In the genomic region with DNA sequence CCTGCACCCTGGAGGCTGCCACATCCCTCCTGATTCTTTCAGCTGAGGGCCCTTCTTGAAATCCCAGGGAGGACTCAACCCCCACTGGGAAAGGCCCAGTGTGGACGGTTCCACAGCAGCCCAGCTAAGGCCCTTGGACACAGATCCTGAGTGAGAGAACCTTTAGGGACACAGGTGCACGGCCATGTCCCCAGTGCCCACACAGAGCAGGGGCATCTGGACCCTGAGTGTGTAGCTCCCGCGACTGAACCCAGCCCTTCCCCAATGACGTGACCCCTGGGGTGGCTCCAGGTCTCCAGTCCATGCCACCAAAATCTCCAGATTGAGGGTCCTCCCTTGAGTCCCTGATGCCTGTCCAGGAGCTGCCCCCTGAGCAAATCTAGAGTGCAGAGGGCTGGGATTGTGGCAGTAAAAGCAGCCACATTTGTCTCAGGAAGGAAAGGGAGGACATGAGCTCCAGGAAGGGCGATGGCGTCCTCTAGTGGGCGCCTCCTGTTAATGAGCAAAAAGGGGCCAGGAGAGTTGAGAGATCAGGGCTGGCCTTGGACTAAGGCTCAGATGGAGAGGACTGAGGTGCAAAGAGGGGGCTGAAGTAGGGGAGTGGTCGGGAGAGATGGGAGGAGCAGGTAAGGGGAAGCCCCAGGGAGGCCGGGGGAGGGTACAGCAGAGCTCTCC, we compare ENCODE assay signal across 12 cellular contexts. TPM values are rescaled to one million over a fixed set of nuclear protein-coding genes. Genes with fewer than 3 reads are reported as not detected.
DNase-seq lines count a peak whose midpoint lies in the region; ATAC-seq and TF ChIP-seq lines count a peak whose summit lies in the region.
"Had no signal": no experiment of that assay in that cellular context is flagged by ENCODE, and none has a peak within 500 bp of the region (broad histone marks: within the 10 kb centered on the region; RNA-seq: fewer than 3 reads in every experiment).

No MANE protein-coding gene starts in this region.

- TF ChIP-seq CTCF in colonic mucosa (IDR thresholded peaks at IDR 0.05) = peak; percentile 58
- TF ChIP-seq CTCF in glutamatergic neuron (IDR thresholded peaks at IDR 0.05; ENCODE audit: partially characterized antibody, unreplicated experiment) = no peak

- H3K36me3 ChIP-seq in colonic mucosa = no peaks in the 10 kb centered on the region
- H3K36me3 ChIP-seq: thoracic aorta had no signal

- peak; percentile 17 to 25 for DNase-seq in stimulated activated CD4-positive, alpha-beta T cell treated with anti-CD3 and anti-CD28 coated beads, Interleukin-2, amount 100 ng/mL, for 24 hours
- no peak for DNase-seq in stimulated activated CD4-positive, alpha-beta T cell treated with anti-CD3 and anti-CD28 coated beads, Interleukin-2, amount 100 ng/mL, for 48 hours
- DNase-seq in NAMALWA (ENCODE audit: low spot score) (peak; percentile 50), colonic mucosa (peak; percentile 65), caudate nucleus (lab: John Stamatoyannopoulos, UW) (no peak), glutamatergic neuron (no peak)
- DNase-seq: activated CD4-positive, alpha-beta T cell treated with anti-CD3 and anti-CD28 coated beads for 4 hours; NCI-H1048 had no signal

- H3K27ac ChIP-seq in colonic mucosa (no peak overlapping the region), caudate nucleus (ENCODE audit: low read depth, low read length) (no peak overlapping the region)
- H3K27ac ChIP-seq: thoracic aorta had no signal

- no peaks in the 10 kb centered on the region for H3K9me3 Mint-ChIP-seq in glutamatergic neuron (ENCODE audit: unreplicated experiment)

- H3K4me3 ChIP-seq in colonic mucosa = no peak overlapping the region
- H3K4me3 ChIP-seq: thoracic aorta had no signal

- H3K27me3 ChIP-seq in colonic mucosa = no peaks in the 10 kb centered on the region

- peaks cover 7% of the 10 kb centered on the region for H3K4me1 ChIP-seq in colonic mucosa

- peaks cover 11% of the 10 kb centered on the region for H3K27me3 Mint-ChIP-seq in glutamatergic neuron (ENCODE audit: unreplicated experiment)

- H3K4me3 Mint-ChIP-seq in glutamatergic neuron (ENCODE audit: unreplicated experiment) = no peak overlapping the region

- H3K4me1 Mint-ChIP-seq in glutamatergic neuron (ENCODE audit: low read depth, unreplicated experiment) = no peaks in the 10 kb centered on the region

- intact Hi-C loops in colonic mucosa (cut with DNase I) = no loop called here

- H3K27ac Mint-ChIP-seq in glutamatergic neuron (ENCODE audit: unreplicated experiment) = no peak overlapping the region

- ATAC-seq in GM19023 (IDR thresholded peaks at IDR 0.05; ENCODE audit: unreplicated experiment) = no peak
- ATAC-seq in HG03442 (IDR thresholded peaks at IDR 0.05; ENCODE audit: unreplicated experiment) = no peak

- H3K9ac ChIP-seq in colonic mucosa (ENCODE audit: low read depth in 2 of 2, low read length in 2 of 2) = no peak overlapping the region

- H3K9me3 ChIP-seq in colonic mucosa = no peaks in the 10 kb centered on the region
- H3K9me3 ChIP-seq: thoracic aorta had no signal

- no peaks in the 10 kb centered on the region for H3K36me3 Mint-ChIP-seq in glutamatergic neuron (ENCODE audit: unreplicated experiment)

RNA-seq across cellular contexts. Expression of a gene that starts 6.9 kb away (rescaled TPM):
- total RNA-seq in colonic mucosa (1,000 to 10,000 TPM; 2,196 to 2,217 TPM), glutamatergic neuron (ENCODE audit: unreplicated experiment) (not detected)
- total RNA-seq: skeletal muscle tissue, thoracic aorta had no signal

RNA-seq across cellular contexts. Expression of a gene that starts 13.5 kb away (rescaled TPM):
- 100 to 1,000 TPM; 329 to 919 TPM for total RNA-seq in colonic mucosa
- total RNA-seq in glutamatergic neuron (ENCODE audit: unreplicated experiment) = not detected
- total RNA-seq: skeletal muscle tissue, thoracic aorta had no signal

RNA-seq across cellular contexts. Expression of a gene that starts 53.8 kb away (rescaled TPM):
- total RNA-seq in colonic mucosa (100 to 1,000 TPM; 260 to 655 TPM), glutamatergic neuron (ENCODE audit: unreplicated experiment) (0.20 TPM)
- total RNA-seq: thoracic aorta had no signal

Comparison
In these comparisons a context has a peak if more than half of its experiments do, and no peak if none do; other contexts are left out.
1. DNase-seq: peak in stimulated activated CD4-positive, alpha-beta T cell treated with anti-CD3 and anti-CD28 coated beads, Interleukin-2, amount 100 ng/mL, for 24 hours (2 of 2), NAMALWA (single experiment) and colonic mucosa (single experiment); none in stimulated activated CD4-positive, alpha-beta T cell treated with anti-CD3 and anti-CD28 coated beads, Interleukin-2, amount 100 ng/mL, for 48 hours (0 of 2), caudate nucleus (0 of 61) and glutamatergic neuron (single experiment).
2. RNA of a gene that starts 6.9 kb away (total RNA-seq): 2,196 to 2,217 TPM in colonic mucosa; not detected in glutamatergic neuron (single experiment); every median in the first group is over 1,000 times any median in the second.
3. RNA of a gene that starts 13.5 kb away (total RNA-seq): 329 to 919 TPM in colonic mucosa; not detected in glutamatergic neuron (single experiment); every median in the first group is over 100 times any median in the second.
4. RNA of a gene that starts 53.8 kb away (total RNA-seq): 260 to 655 TPM in colonic mucosa; 0.20 TPM in glutamatergic neuron (single experiment); every median in the first group is over 100 times any median in the second.